8 cellular contexts compared by ENCODE assay signal in the genomic region with DNA sequence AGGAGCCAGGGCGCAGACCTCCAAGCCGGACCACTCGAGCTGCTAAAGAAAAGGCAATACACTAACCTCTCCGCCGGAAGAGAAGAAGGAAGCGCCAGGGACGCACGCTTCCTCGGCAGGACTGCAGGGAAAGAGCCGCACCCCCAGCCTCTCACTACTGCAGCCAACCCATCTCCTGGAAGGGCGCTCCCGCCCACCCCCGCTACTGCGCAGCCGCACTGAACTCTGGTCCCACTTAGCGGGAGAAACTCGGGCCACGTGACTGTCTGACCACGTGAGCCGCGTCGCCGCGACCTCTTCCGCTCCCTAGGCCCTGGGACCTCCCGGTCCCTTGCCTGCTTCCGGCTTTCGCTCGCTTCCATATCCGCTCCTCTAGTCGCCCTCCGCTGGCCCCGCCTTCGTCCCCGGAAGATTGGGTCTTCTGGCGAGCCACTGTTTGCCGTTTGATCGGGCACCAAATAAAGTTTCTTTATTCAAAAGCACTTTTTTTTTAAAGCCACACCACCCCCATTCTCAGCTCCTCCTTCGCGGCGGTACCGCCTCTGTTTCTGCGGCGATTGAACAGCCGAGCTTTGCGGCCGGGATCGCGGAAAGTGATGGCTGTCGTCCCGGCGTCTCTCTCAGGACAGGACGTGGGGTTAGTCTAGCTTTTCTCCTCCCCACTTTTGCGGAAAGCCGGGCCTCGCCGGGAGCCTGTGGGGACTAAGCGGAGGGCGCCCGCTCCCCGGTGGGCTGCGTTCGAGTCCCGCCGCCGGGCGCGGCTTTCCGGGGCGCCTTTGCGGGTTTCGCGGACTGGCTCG. TPM values are rescaled to one million over a fixed set of nuclear protein-coding genes. Genes with fewer than 3 reads are reported as not detected.
DNase-seq lines count a peak whose midpoint lies in the region; ATAC-seq and TF ChIP-seq lines count a peak whose summit lies in the region.

A gene with protein sequence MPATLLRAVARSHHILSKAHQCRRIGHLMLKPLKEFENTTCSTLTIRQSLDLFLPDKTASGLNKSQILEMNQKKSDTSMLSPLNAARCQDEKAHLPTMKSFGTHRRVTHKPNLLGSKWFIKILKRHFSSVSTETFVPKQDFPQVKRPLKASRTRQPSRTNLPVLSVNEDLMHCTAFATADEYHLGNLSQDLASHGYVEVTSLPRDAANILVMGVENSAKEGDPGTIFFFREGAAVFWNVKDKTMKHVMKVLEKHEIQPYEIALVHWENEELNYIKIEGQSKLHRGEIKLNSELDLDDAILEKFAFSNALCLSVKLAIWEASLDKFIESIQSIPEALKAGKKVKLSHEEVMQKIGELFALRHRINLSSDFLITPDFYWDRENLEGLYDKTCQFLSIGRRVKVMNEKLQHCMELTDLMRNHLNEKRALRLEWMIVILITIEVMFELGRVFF (minus strand): TSS at position 177 of the 800 bp plus-strand sequence. CDS start 6,315 bp downstream, outside the sequence.

- intact Hi-C loops in dendritic cell treated with granulocyte-macrophage colony-stimulating factor and Interleukin-4, amounts not matched to agents 40 ng/mL and 50 ng/mL, for 4 days (cut with micrococcal nuclease), result loop anchor here (1.0 to 5.0 kb wide), 4 partner anchors 45 to 239 kb away; no protein-coding TSS in a partner anchor

- peaks cover 55% of the 10 kb centered on the region for H3K36me3 Mint-ChIP-seq in dendritic cell treated with granulocyte-macrophage colony-stimulating factor and Interleukin-4, amounts not matched to agents 40 ng/mL and 50 ng/mL, for 4 days (ENCODE audit: low read depth)

- peak within 1 kb of the TSS; percentile 85 for H3K27ac ChIP-seq in C4-2B

- H3K9me3 Mint-ChIP-seq in dendritic cell treated with granulocyte-macrophage colony-stimulating factor and Interleukin-4, amounts not matched to agents 40 ng/mL and 50 ng/mL, for 4 days, result no peaks in the 10 kb centered on the region

- ATAC-seq in GM19395 (IDR thresholded peaks at IDR 0.05; ENCODE audit: unreplicated experiment) (peak; percentile 98), HG03565 (IDR thresholded peaks at IDR 0.05; ENCODE audit: unreplicated experiment) (peak; percentile 96), left lobe of liver (peak; percentile 95)

- no peaks in the 10 kb centered on the region for H3K27me3 Mint-ChIP-seq in dendritic cell treated with granulocyte-macrophage colony-stimulating factor and Interleukin-4, amounts not matched to agents 40 ng/mL and 50 ng/mL, for 4 days

- TF ChIP-seq CTCF in C4-2B (conservative IDR thresholded peaks at IDR 0.05), result no peak

- peaks cover 29% of the 10 kb centered on the region for H3K4me1 Mint-ChIP-seq in dendritic cell treated with granulocyte-macrophage colony-stimulating factor and Interleukin-4, amounts not matched to agents 40 ng/mL and 50 ng/mL, for 4 days (ENCODE audit: low read depth)

- H3K27ac Mint-ChIP-seq in dendritic cell treated with granulocyte-macrophage colony-stimulating factor and Interleukin-4, amounts not matched to agents 40 ng/mL and 50 ng/mL, for 4 days, result peak within 1 kb of the TSS; percentile 94

- DNase-seq in NCI-H774 (lab: John Stamatoyannopoulos, UW) (peak; percentile 100), left lobe of liver (ENCODE audit: low spot score) (peak; percentile 100)
- DNase-seq in activated CD4-positive, alpha-beta T cell treated with anti-CD3 and anti-CD28 coated beads, Interleukin-2, amount 50 U/mL, for 4 hours, result peak; percentile 99
- DNase-seq in stimulated activated CD4-positive, alpha-beta T cell treated with anti-CD3 and anti-CD28 coated beads, Interleukin-2, amount 100 ng/mL, for 4 hours (ENCODE audit: low read depth), result peak; percentile 99

- peak within 1 kb of the TSS; percentile 98 for H3K4me3 Mint-ChIP-seq in dendritic cell treated with granulocyte-macrophage colony-stimulating factor and Interleukin-4, amounts not matched to agents 40 ng/mL and 50 ng/mL, for 4 days

RNA-seq across cellular contexts. Expression of the gene that starts here (rescaled TPM):
- total RNA-seq in left lobe of liver, result 18.6 TPM

Comparison
In these comparisons a context has a peak if more than half of its experiments do, and no peak if none do; other contexts are left out.
1. Peak in every context shown above with its lines: DNase-seq, ATAC-seq and H3K27ac ChIP-seq.